ENCODE assay signal across 21 cellular contexts in genomic region chr13:30974350-30974749, GRCh38. TPM values are rescaled to one million over a fixed set of nuclear protein-coding genes. Genes with fewer than 3 reads are reported as not detected.
A peak's percentile ranks its signal among the peaks of the same experiment; 100 is the strongest.
DNase-seq lines count a peak whose midpoint lies in the region; ATAC-seq and TF ChIP-seq lines count a peak whose summit lies in the region.
"Had no signal": no experiment of that assay in that cellular context is flagged by ENCODE, and none has a peak within 500 bp of the region (broad histone marks: within the 10 kb centered on the region; RNA-seq: fewer than 3 reads in every experiment).

No MANE protein-coding gene starts in this region.

- no peaks in the 10 kb centered on the region for H3K9me3 ChIP-seq in IMR-90 (ENCODE audit: control insufficient read depth, insufficient read depth, low read length)
- H3K9me3 ChIP-seq in osteoblast (ENCODE audit: low read depth, low read length), result no peaks in the 10 kb centered on the region
- H3K9me3 ChIP-seq in PC-3 (ENCODE audit: low read length), result no peaks in the 10 kb centered on the region
- H3K9me3 ChIP-seq: SJSA1 had no signal

- H3K4me3 ChIP-seq in IMR-90 (ENCODE audit: insufficient read depth, low read depth, low read length), result no peak overlapping the region
- H3K4me3 ChIP-seq in osteoblast (ENCODE audit: insufficient read depth, low read length), result no peak overlapping the region
- H3K4me3 ChIP-seq in PC-3 (ENCODE audit: low read length), result no peak overlapping the region
- H3K4me3 ChIP-seq: GM23248, SJSA1 had no signal

- H3K4me2 ChIP-seq in IMR-90 (ENCODE audit: low read depth, low read length), result no peak overlapping the region
- H3K4me2 ChIP-seq in osteoblast (ENCODE audit: insufficient read depth, low read length), result no peak overlapping the region
- H3K4me2 ChIP-seq in PC-3 (ENCODE audit: low read length), result no peak overlapping the region

- H3K79me1 ChIP-seq in IMR-90 (ENCODE audit: low read depth in 1 of 2, low read length in 2 of 2), result no peaks in the 10 kb centered on the region

- intact Hi-C loops in IMR-90 (cut with micrococcal nuclease), result loop anchor here (10.0 kb wide), 1 partner anchor 170 kb away; no protein-coding TSS in a partner anchor
- intact Hi-C loops in PC-3 (cut with micrococcal nuclease), result no loop called here

- no peaks in the 10 kb centered on the region for H3K27me3 ChIP-seq in IMR-90 (ENCODE audit: control insufficient read depth, insufficient read depth, low read length)
- H3K27me3 ChIP-seq in osteoblast (ENCODE audit: insufficient read depth, low read length), result no peaks in the 10 kb centered on the region
- no peaks in the 10 kb centered on the region for H3K27me3 ChIP-seq in PC-3 (ENCODE audit: low read length)
- H3K27me3 ChIP-seq: SJSA1 had no signal

- H3K18ac ChIP-seq in IMR-90 (ENCODE audit: low read depth, low read length), result peak overlapping the region; percentile 76

- no peaks in the 10 kb centered on the region for H3F3A ChIP-seq in PC-3 (ENCODE audit: low read length, unreplicated experiment)

- DNase-seq in IMR-90 (no peak), osteoblast (ENCODE audit: insufficient read length, low spot score, missing footprints) (no peak), left lobe of liver (ENCODE audit: low spot score) (no peak), PC-3 (no peak), SKM-1 treated with dmso at 0.1 percent for 144 hours (lab: John Stamatoyannopoulos, UW; ENCODE audit: unreplicated experiment) (no peak)
- DNase-seq: COR-L47; DMS153; GM23248; MM.1S; NCI-H1417; NCI-H187 treated with DMSO at 0.1 percent for 48 hours; NCI-H446; NK-92 treated with Interleukin-12 subunit alpha and Interleukin-12 subunit beta, amount 100 ng/mL, for 24 hours; T-cell; T-helper 9 cell had no signal

- no peak overlapping the region for H4K8ac ChIP-seq in IMR-90 (ENCODE audit: low read depth in 2 of 2, low read length in 2 of 2)

- WGBS in IMR-90 (ENCODE audit: extremely low coverage in 2 of 2, insufficient read length in 1 of 2), 2 experiments, result no CpG with 5 or more reads among the region's 2 CpGs

- H4K20me1 ChIP-seq in IMR-90 (ENCODE audit: insufficient read depth, low read length) (no peaks in the 10 kb centered on the region), osteoblast (ENCODE audit: insufficient read depth, low read length) (no peaks in the 10 kb centered on the region), PC-3 (ENCODE audit: low read length) (no peaks in the 10 kb centered on the region)

- H3K56ac ChIP-seq in IMR-90 (ENCODE audit: extremely low read depth, insufficient read depth, low read length), result no peak overlapping the region

- H3K36me3 ChIP-seq in IMR-90 (ENCODE audit: control insufficient read depth, insufficient read depth, low read length) (no peaks in the 10 kb centered on the region), osteoblast (ENCODE audit: insufficient read depth, low read length) (no peaks in the 10 kb centered on the region), PC-3 (ENCODE audit: low read depth, low read length) (no peaks in the 10 kb centered on the region)
- H3K36me3 ChIP-seq: SJSA1 had no signal

- no peak for TF ChIP-seq RAD21 in IMR-90 (IDR thresholded peaks at IDR 0.05; ENCODE audit: low read length)

- no peaks in the 10 kb centered on the region for H3K9me2 ChIP-seq in PC-3 (replicated peaks; ENCODE audit: low read length)

- H4K5ac ChIP-seq in IMR-90 (ENCODE audit: low read depth, low read length), result 0 out of 2 replicates have a peak overlapping the region, but pooled peaks have one; percentile 67

- no peak overlapping the region; the same call in 1 of the 2 replicates for H2BK20ac ChIP-seq in IMR-90 (ENCODE audit: low read depth, low read length)

- H2BK15ac ChIP-seq in IMR-90 (ENCODE audit: low read depth, low read length), result peak overlapping the region; percentile 38; the same call in 2 of the 3 replicates

- POLR2A ChIA-PET in IMR-90 (lab: Charles Lee; ENCODE audit: unreplicated experiment), result no interaction called here
- POLR2A ChIA-PET in PC-3 (lab: Charles Lee; ENCODE audit: unreplicated experiment), result no interaction called here

- TF ChIP-seq POLR2A in IMR-90 (IDR thresholded peaks at IDR 0.05; ENCODE audit: low read depth, low read length), result no peak

- H2AFZ ChIP-seq in IMR-90 (replicated peaks; ENCODE audit: low read length, poor library complexity), result no peak overlapping the region
- peak overlapping the region; percentile 36 for H2AFZ ChIP-seq in osteoblast (ENCODE audit: low read length)
- H2AFZ ChIP-seq in PC-3 (ENCODE audit: low read length), result no peak overlapping the region
- H2AFZ ChIP-seq: GM23248 had no signal

- H3K14ac ChIP-seq in IMR-90 (replicated peaks; ENCODE audit: low read depth, low read length), result no peak overlapping the region

- H3K27ac ChIP-seq in IMR-90 (ENCODE audit: insufficient read depth, low read length) (no peak overlapping the region), osteoblast (ENCODE audit: low read depth, low read length) (no peak overlapping the region), PC-3 (ENCODE audit: low read length) (no peak overlapping the region)
- H3K27ac ChIP-seq: GM23248, SJSA1 had no signal

- in situ Hi-C loops in IMR-90 (cut with MboI; ENCODE audit: low sequenced_read_pairs), result no loop called here

- H2AK9ac ChIP-seq in IMR-90 (replicated peaks; ENCODE audit: low read depth, low read length, poor library complexity), result no peak overlapping the region

- CTCF ChIA-PET in IMR-90 (lab: Yijun Ruan, JAX), result interaction anchor here (0.6 kb wide), 1 partner anchor 62 kb away, joined by 3 read pairs; no protein-coding TSS in a partner anchor
- CTCF ChIA-PET in PC-3 (lab: Charles Lee), result no interaction called here

- H2BK120ac ChIP-seq in IMR-90 (ENCODE audit: low read depth, low read length), result 0 out of 2 replicates have a peak overlapping the region, but pooled peaks have one; percentile 47

- dilution Hi-C loops in IMR-90 (cut with HindIII; ENCODE audit: low sequenced_read_pairs, unreplicated experiment), result no loop called here

- no peak overlapping the region for H3K23ac ChIP-seq in IMR-90 (ENCODE audit: low read depth, low read length)

- H3K4ac ChIP-seq in IMR-90 (ENCODE audit: low read depth, low read length), result 0 out of 2 replicates have a peak overlapping the region, but pooled peaks have one; percentile 52

- peaks cover 28% of the 10 kb centered on the region for H3K4me1 ChIP-seq in IMR-90 (ENCODE audit: control insufficient read depth, insufficient read depth, low read length)
- H3K4me1 ChIP-seq in osteoblast (ENCODE audit: insufficient read depth, low read length), result peaks cover 29% of the 10 kb centered on the region
- peaks cover 10% of the 10 kb centered on the region for H3K4me1 ChIP-seq in PC-3 (ENCODE audit: insufficient read depth, low read length)

- ATAC-seq in GM18909 (IDR thresholded peaks at IDR 0.05; ENCODE audit: poor library complexity, unreplicated experiment) (peak; percentile 47), GM21423 (IDR thresholded peaks at IDR 0.05; ENCODE audit: unreplicated experiment) (peak; percentile 43), IMR-90 (ENCODE audit: low read depth) (no peak), left lobe of liver (no peak), HG02759 (IDR thresholded peaks at IDR 0.05; ENCODE audit: unreplicated experiment) (no peak), PC-3 (no peak)
- ATAC-seq: HCT116, T-cell had no signal

- H2BK5ac ChIP-seq in IMR-90 (ENCODE audit: low read depth, low read length, poor library complexity, severe bottlenecking), result no peak overlapping the region

- H3K79me2 ChIP-seq in osteoblast (ENCODE audit: insufficient read depth, low read length) (no peaks in the 10 kb centered on the region), PC-3 (ENCODE audit: low read length) (no peaks in the 10 kb centered on the region)

- H3K9ac ChIP-seq in IMR-90 (ENCODE audit: low read depth, low read length) (no peak overlapping the region), PC-3 (ENCODE audit: low read length) (no peak overlapping the region)
- H3K9ac ChIP-seq: GM23248 had no signal

- H4K91ac ChIP-seq in IMR-90 (ENCODE audit: insufficient read depth, low read depth, low read length), result peak overlapping the region; percentile 52; the same call in 1 of the 2 replicates

- TF ChIP-seq CTCF in IMR-90 (conservative IDR thresholded peaks at IDR 0.05; ENCODE audit: low read depth, low read length) (no peak), osteoblast (IDR thresholded peaks at IDR 0.05; ENCODE audit: extremely low read depth, low read depth, low read length) (no peak), PC-3 (conservative IDR thresholded peaks at IDR 0.05; ENCODE audit: low read depth, low read length) (no peak)

- BruUV-seq in IMR-90 (replicated peaks; lab: Mats Ljungman, UMichigan) (no TSS peak), PC-3 (replicated peaks; lab: Mats Ljungman, UMichigan) (no TSS peak)

- peak overlapping the region; percentile 54; the same call in 1 of the 2 replicates for H2AK5ac ChIP-seq in IMR-90 (ENCODE audit: low read depth, low read length)

- peaks cover 7% of the 10 kb centered on the region for H3K9me1 ChIP-seq in IMR-90 (ENCODE audit: insufficient read depth, low read length)

TF ChIP-seq in IMR-90, 13 proteins besides CTCF, POLR2A, EP300 and RAD21:
- no peak for TF ChIP-seq CEBPB (IDR thresholded peaks at IDR 0.05; ENCODE audit: low read depth, low read length)
- TF ChIP-seq NFE2L2 (IDR thresholded peaks at IDR 0.05; ENCODE audit: low read depth, low read length), result no peak
- no peak for TF ChIP-seq FOS (IDR thresholded peaks at IDR 0.05; ENCODE audit: low read depth, low read length)
- no peak for TF ChIP-seq RCOR1 (IDR thresholded peaks at IDR 0.05; ENCODE audit: insufficient replicate concordance, low read length)
- TF ChIP-seq ELK1 (IDR thresholded peaks at IDR 0.05; ENCODE audit: borderline replicate concordance, low read depth, low read length), result no peak
- TF ChIP-seq MXI1 (IDR thresholded peaks at IDR 0.05; ENCODE audit: borderline replicate concordance, low read depth, low read length), result no peak
TF ChIP-seq in IMR-90: peak in this region for 0.

RNA-seq across cellular contexts. Expression of gene TEX26, which starts 41.9 kb away (rescaled TPM):
- total RNA-seq in IMR-90 (2012; rRNA removed) (not detected in 2 replicates), osteoblast (not detected in 2 replicates), left lobe of liver (not detected), PC-3 (2014; rRNA removed) (not detected in 2 replicates)
- not detected in 2 replicates for polyA plus RNA-seq in IMR-90 (2012; rRNA removed)
- not detected in 2 replicates for polyA plus RNA-seq in IMR-90 (2012; cell fraction: cytosol; rRNA removed)
- not detected in 2 replicates for polyA plus RNA-seq in IMR-90 (2012; cell fraction: nucleus; rRNA removed; ENCODE audit: low replicate concordance)
- total RNA-seq: HT-29, SJSA1, T-cell had no signal
- polyA plus RNA-seq: GM23248 had no signal

Comparison
In these comparisons a context has a peak if more than half of its experiments do, and no peak if none do; other contexts are left out.
1. ATAC-seq: peak in GM18909 (single experiment) and GM21423 (single experiment); none in IMR-90 (single experiment), left lobe of liver (single experiment), HG02759 (single experiment) and PC-3 (single experiment).